In the genomic region with DNA sequence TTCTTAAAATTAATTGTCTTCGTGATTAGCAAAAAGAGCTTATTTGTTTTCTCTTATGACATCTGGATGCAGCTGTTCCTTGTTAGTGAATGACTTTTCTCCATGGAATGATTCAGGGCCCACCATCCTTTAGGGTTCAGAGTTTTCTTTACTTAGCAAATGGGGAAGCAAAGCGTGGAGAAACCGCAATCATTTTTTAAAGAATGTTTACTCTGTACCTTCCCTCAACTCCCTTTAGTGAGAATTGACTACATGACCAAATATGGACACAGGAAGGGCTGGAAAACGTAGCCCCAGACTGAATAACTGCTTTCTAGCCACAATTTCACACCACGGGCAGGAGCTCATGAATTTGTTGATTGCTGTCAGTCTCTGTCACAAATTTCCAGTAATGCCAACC, we compare ENCODE assay signal across 2 cellular contexts.
TF ChIP-seq lines count a peak whose summit lies in the region.

No MANE protein-coding gene starts in this region.

TF ChIP-seq in IMR-90, 13 proteins besides CTCF, POLR2A, EP300 and RAD21:
- TF ChIP-seq ELK1 (IDR thresholded peaks at IDR 0.05; ENCODE audit: borderline replicate concordance, low read depth, low read length) (no peak), MAFK (IDR thresholded peaks at IDR 0.05; ENCODE audit: low read depth, low read length) (no peak), SMC3 (IDR thresholded peaks at IDR 0.05; ENCODE audit: low read depth, low read length) (no peak), NFE2L2 (IDR thresholded peaks at IDR 0.05; ENCODE audit: low read depth, low read length) (no peak), CHD1 (IDR thresholded peaks at IDR 0.05; ENCODE audit: low read depth, low read length) (no peak), FOS (IDR thresholded peaks at IDR 0.05; ENCODE audit: low read depth, low read length) (no peak), MAZ (IDR thresholded peaks at IDR 0.05; ENCODE audit: borderline replicate concordance, low read depth, low read length) (no peak), RCOR1 (IDR thresholded peaks at IDR 0.05; ENCODE audit: insufficient replicate concordance, low read length) (no peak), MXI1 (IDR thresholded peaks at IDR 0.05; ENCODE audit: borderline replicate concordance, low read depth, low read length) (no peak), CEBPB (IDR thresholded peaks at IDR 0.05; ENCODE audit: low read depth, low read length) (no peak)
- TF ChIP-seq, protein P1, sequence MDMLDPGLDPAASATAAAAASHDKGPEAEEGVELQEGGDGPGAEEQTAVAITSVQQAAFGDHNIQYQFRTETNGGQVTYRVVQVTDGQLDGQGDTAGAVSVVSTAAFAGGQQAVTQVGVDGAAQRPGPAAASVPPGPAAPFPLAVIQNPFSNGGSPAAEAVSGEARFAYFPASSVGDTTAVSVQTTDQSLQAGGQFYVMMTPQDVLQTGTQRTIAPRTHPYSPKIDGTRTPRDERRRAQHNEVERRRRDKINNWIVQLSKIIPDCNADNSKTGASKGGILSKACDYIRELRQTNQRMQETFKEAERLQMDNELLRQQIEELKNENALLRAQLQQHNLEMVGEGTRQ (IDR thresholded peaks at IDR 0.05; ENCODE audit: low read depth, low read length): no peak

TF ChIP-seq in WTC11, 78 proteins besides CTCF, POLR2A, EP300 and RAD21:
- TF ChIP-seq ZNF317 (CRISPR knock-in tag; IDR thresholded peaks at IDR 0.05; ENCODE audit: borderline replicate concordance, low read depth): no peak
- no peak for TF ChIP-seq ZBTB21 (CRISPR knock-in tag; IDR thresholded peaks at IDR 0.05; ENCODE audit: borderline replicate concordance)
- no peak for TF ChIP-seq ZNF219 (CRISPR knock-in tag; IDR thresholded peaks at IDR 0.05; ENCODE audit: borderline replicate concordance)
- no peak for TF ChIP-seq FOXK1 (CRISPR knock-in tag; IDR thresholded peaks at IDR 0.05)
- TF ChIP-seq HMGA2 (CRISPR knock-in tag; IDR thresholded peaks at IDR 0.05): no peak
- TF ChIP-seq ZMAT4 (CRISPR knock-in tag; IDR thresholded peaks at IDR 0.05): no peak
- TF ChIP-seq NR1H2 (CRISPR knock-in tag; IDR thresholded peaks at IDR 0.05): no peak
- TF ChIP-seq, protein P2, sequence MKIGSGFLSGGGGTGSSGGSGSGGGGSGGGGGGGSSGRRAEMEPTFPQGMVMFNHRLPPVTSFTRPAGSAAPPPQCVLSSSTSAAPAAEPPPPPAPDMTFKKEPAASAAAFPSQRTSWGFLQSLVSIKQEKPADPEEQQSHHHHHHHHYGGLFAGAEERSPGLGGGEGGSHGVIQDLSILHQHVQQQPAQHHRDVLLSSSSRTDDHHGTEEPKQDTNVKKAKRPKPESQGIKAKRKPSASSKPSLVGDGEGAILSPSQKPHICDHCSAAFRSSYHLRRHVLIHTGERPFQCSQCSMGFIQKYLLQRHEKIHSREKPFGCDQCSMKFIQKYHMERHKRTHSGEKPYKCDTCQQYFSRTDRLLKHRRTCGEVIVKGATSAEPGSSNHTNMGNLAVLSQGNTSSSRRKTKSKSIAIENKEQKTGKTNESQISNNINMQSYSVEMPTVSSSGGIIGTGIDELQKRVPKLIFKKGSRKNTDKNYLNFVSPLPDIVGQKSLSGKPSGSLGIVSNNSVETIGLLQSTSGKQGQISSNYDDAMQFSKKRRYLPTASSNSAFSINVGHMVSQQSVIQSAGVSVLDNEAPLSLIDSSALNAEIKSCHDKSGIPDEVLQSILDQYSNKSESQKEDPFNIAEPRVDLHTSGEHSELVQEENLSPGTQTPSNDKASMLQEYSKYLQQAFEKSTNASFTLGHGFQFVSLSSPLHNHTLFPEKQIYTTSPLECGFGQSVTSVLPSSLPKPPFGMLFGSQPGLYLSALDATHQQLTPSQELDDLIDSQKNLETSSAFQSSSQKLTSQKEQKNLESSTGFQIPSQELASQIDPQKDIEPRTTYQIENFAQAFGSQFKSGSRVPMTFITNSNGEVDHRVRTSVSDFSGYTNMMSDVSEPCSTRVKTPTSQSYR (CRISPR knock-in tag; IDR thresholded peaks at IDR 0.05): no peak
- TF ChIP-seq SMAD4 (CRISPR knock-in tag; IDR thresholded peaks at IDR 0.05): no peak
- TF ChIP-seq, protein P3, sequence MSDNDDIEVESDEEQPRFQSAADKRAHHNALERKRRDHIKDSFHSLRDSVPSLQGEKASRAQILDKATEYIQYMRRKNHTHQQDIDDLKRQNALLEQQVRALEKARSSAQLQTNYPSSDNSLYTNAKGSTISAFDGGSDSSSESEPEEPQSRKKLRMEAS (CRISPR knock-in tag; IDR thresholded peaks at IDR 0.05): no peak
- TF ChIP-seq ZNF138 (CRISPR knock-in tag; conservative IDR thresholded peaks at IDR 0.05): no peak
- TF ChIP-seq CBFB (CRISPR knock-in tag; IDR thresholded peaks at IDR 0.05; ENCODE audit: low read depth): no peak
- TF ChIP-seq, protein P4, sequence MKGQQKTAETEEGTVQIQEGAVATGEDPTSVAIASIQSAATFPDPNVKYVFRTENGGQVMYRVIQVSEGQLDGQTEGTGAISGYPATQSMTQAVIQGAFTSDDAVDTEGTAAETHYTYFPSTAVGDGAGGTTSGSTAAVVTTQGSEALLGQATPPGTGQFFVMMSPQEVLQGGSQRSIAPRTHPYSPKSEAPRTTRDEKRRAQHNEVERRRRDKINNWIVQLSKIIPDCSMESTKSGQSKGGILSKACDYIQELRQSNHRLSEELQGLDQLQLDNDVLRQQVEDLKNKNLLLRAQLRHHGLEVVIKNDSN (CRISPR knock-in tag; IDR thresholded peaks at IDR 0.05): no peak
- TF ChIP-seq, protein P5, sequence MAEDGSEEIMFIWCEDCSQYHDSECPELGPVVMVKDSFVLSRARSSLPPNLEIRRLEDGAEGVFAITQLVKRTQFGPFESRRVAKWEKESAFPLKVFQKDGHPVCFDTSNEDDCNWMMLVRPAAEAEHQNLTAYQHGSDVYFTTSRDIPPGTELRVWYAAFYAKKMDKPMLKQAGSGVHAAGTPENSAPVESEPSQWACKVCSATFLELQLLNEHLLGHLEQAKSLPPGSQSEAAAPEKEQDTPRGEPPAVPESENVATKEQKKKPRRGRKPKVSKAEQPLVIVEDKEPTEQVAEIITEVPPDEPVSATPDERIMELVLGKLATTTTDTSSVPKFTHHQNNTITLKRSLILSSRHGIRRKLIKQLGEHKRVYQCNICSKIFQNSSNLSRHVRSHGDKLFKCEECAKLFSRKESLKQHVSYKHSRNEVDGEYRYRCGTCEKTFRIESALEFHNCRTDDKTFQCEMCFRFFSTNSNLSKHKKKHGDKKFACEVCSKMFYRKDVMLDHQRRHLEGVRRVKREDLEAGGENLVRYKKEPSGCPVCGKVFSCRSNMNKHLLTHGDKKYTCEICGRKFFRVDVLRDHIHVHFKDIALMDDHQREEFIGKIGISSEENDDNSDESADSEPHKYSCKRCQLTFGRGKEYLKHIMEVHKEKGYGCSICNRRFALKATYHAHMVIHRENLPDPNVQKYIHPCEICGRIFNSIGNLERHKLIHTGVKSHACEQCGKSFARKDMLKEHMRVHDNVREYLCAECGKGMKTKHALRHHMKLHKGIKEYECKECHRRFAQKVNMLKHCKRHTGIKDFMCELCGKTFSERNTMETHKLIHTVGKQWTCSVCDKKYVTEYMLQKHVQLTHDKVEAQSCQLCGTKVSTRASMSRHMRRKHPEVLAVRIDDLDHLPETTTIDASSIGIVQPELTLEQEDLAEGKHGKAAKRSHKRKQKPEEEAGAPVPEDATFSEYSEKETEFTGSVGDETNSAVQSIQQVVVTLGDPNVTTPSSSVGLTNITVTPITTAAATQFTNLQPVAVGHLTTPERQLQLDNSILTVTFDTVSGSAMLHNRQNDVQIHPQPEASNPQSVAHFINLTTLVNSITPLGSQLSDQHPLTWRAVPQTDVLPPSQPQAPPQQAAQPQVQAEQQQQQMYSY (CRISPR knock-in tag; IDR thresholded peaks at IDR 0.05): no peak
- no peak for TF ChIP-seq FOXP1 (CRISPR knock-in tag; IDR thresholded peaks at IDR 0.05; ENCODE audit: borderline replicate concordance)
- TF ChIP-seq RELA (CRISPR knock-in tag; IDR thresholded peaks at IDR 0.05; ENCODE audit: borderline replicate concordance): no peak
- TF ChIP-seq, protein P6, sequence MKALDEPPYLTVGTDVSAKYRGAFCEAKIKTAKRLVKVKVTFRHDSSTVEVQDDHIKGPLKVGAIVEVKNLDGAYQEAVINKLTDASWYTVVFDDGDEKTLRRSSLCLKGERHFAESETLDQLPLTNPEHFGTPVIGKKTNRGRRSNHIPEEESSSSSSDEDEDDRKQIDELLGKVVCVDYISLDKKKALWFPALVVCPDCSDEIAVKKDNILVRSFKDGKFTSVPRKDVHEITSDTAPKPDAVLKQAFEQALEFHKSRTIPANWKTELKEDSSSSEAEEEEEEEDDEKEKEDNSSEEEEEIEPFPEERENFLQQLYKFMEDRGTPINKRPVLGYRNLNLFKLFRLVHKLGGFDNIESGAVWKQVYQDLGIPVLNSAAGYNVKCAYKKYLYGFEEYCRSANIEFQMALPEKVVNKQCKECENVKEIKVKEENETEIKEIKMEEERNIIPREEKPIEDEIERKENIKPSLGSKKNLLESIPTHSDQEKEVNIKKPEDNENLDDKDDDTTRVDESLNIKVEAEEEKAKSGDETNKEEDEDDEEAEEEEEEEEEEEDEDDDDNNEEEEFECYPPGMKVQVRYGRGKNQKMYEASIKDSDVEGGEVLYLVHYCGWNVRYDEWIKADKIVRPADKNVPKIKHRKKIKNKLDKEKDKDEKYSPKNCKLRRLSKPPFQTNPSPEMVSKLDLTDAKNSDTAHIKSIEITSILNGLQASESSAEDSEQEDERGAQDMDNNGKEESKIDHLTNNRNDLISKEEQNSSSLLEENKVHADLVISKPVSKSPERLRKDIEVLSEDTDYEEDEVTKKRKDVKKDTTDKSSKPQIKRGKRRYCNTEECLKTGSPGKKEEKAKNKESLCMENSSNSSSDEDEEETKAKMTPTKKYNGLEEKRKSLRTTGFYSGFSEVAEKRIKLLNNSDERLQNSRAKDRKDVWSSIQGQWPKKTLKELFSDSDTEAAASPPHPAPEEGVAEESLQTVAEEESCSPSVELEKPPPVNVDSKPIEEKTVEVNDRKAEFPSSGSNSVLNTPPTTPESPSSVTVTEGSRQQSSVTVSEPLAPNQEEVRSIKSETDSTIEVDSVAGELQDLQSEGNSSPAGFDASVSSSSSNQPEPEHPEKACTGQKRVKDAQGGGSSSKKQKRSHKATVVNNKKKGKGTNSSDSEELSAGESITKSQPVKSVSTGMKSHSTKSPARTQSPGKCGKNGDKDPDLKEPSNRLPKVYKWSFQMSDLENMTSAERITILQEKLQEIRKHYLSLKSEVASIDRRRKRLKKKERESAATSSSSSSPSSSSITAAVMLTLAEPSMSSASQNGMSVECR (CRISPR knock-in tag; IDR thresholded peaks at IDR 0.05; ENCODE audit: borderline replicate concordance): no peak
- no peak for TF ChIP-seq SOX15 (CRISPR knock-in tag; IDR thresholded peaks at IDR 0.05)
- no peak for TF ChIP-seq JAZF1 (CRISPR knock-in tag; IDR thresholded peaks at IDR 0.05)
- TF ChIP-seq E2F5 (CRISPR knock-in tag; IDR thresholded peaks at IDR 0.05): no peak
